1 cellular context compared by ENCODE assay signal in the genomic region with DNA sequence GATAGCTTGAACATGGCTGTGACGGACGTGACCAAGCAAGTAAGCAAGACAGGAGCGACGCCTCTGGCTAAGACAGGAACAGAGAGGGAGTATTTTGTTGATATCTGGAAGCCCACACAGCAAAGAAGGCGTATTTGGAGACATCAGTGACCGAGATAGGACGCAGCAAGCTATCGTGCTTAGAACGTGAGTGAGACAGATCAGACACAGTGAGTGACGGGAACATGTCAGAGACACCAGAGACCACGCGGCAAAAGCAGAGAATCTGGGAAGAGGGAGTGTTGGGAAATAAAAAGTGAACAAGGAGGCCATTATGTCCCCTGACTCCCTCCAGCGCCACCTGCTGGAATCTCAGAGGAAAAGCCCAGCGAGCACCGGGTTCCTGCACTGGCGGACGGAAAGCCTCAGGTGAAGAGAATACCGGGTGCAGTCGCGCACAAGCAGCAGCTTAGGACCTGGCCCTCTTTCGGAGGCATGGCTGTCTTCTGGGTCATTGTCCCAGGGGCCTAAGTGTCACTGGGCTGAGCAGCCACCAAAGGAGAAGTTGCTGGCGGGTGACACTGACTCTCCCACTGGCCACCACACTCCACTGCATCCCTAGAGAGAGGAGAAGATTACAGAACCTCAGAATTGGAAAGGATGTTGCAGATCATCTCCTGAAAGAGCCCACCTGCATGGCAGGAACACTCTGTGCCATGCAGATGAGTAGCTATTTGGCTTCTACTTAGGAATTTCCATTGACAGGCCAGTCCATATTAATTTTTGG.
TF ChIP-seq lines count a peak whose summit lies in the region.

No MANE protein-coding gene starts in this region.

TF ChIP-seq in HepG2, 621 proteins besides CTCF, POLR2A, EP300 and RAD21 (continued from another document and continues in another):
- TF ChIP-seq, protein P1, sequence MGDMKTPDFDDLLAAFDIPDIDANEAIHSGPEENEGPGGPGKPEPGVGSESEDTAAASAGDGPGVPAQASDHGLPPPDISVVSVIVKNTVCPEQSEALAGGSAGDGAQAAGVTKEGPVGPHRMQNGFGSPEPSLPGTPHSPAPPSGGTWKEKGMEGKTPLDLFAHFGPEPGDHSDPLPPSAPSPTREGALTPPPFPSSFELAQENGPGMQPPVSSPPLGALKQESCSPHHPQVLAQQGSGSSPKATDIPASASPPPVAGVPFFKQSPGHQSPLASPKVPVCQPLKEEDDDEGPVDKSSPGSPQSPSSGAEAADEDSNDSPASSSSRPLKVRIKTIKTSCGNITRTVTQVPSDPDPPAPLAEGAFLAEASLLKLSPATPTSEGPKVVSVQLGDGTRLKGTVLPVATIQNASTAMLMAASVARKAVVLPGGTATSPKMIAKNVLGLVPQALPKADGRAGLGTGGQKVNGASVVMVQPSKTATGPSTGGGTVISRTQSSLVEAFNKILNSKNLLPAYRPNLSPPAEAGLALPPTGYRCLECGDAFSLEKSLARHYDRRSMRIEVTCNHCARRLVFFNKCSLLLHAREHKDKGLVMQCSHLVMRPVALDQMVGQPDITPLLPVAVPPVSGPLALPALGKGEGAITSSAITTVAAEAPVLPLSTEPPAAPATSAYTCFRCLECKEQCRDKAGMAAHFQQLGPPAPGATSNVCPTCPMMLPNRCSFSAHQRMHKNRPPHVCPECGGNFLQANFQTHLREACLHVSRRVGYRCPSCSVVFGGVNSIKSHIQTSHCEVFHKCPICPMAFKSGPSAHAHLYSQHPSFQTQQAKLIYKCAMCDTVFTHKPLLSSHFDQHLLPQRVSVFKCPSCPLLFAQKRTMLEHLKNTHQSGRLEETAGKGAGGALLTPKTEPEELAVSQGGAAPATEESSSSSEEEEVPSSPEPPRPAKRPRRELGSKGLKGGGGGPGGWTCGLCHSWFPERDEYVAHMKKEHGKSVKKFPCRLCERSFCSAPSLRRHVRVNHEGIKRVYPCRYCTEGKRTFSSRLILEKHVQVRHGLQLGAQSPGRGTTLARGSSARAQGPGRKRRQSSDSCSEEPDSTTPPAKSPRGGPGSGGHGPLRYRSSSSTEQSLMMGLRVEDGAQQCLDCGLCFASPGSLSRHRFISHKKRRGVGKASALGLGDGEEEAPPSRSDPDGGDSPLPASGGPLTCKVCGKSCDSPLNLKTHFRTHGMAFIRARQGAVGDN (CRISPR knock-in tag; IDR thresholded peaks at IDR 0.05), result peak; percentile 26; the same call in 1 of the 2 replicates
- no peak for TF ChIP-seq JARID2 (CRISPR knock-in tag; IDR thresholded peaks at IDR 0.05; ENCODE audit: insufficient replicate concordance)
- TF ChIP-seq ZFY (CRISPR knock-in tag; IDR thresholded peaks at IDR 0.05), result no peak
- TF ChIP-seq RARG (CRISPR knock-in tag; IDR thresholded peaks at IDR 0.05; ENCODE audit: low read depth), result no peak
- TF ChIP-seq STAG1 (CRISPR knock-in tag; IDR thresholded peaks at IDR 0.05), result peak; percentile 35
- no peak for TF ChIP-seq ZNF841 (CRISPR knock-in tag; IDR thresholded peaks at IDR 0.05; ENCODE audit: borderline replicate concordance)
- TF ChIP-seq ZNF160 (CRISPR knock-in tag; IDR thresholded peaks at IDR 0.05), result no peak
- no peak for TF ChIP-seq HES4 (CRISPR knock-in tag; IDR thresholded peaks at IDR 0.05; ENCODE audit: borderline replicate concordance)
- no peak for TF ChIP-seq TOE1 (CRISPR knock-in tag; IDR thresholded peaks at IDR 0.05)
- TF ChIP-seq TBX2 (CRISPR knock-in tag; IDR thresholded peaks at IDR 0.05; ENCODE audit: borderline replicate concordance), result no peak
- no peak for TF ChIP-seq AGO2 (optimal IDR thresholded peaks at IDR 0.05; ENCODE audit: low read depth, low read length)
- TF ChIP-seq, protein P2, sequence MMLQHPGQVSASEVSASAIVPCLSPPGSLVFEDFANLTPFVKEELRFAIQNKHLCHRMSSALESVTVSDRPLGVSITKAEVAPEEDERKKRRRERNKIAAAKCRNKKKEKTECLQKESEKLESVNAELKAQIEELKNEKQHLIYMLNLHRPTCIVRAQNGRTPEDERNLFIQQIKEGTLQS (CRISPR knock-in tag; IDR thresholded peaks at IDR 0.05), result no peak
- TF ChIP-seq ZNF280D (CRISPR knock-in tag; IDR thresholded peaks at IDR 0.05), result peak; percentile 70; the same call in 1 of the 2 replicates
- TF ChIP-seq, protein P3, sequence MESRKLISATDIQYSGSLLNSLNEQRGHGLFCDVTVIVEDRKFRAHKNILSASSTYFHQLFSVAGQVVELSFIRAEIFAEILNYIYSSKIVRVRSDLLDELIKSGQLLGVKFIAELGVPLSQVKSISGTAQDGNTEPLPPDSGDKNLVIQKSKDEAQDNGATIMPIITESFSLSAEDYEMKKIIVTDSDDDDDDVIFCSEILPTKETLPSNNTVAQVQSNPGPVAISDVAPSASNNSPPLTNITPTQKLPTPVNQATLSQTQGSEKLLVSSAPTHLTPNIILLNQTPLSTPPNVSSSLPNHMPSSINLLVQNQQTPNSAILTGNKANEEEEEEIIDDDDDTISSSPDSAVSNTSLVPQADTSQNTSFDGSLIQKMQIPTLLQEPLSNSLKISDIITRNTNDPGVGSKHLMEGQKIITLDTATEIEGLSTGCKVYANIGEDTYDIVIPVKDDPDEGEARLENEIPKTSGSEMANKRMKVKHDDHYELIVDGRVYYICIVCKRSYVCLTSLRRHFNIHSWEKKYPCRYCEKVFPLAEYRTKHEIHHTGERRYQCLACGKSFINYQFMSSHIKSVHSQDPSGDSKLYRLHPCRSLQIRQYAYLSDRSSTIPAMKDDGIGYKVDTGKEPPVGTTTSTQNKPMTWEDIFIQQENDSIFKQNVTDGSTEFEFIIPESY (CRISPR knock-in tag; IDR thresholded peaks at IDR 0.05), result peak; percentile 44; the same call in 1 of the 2 replicates
- TF ChIP-seq ATF2 (CRISPR knock-in tag; IDR thresholded peaks at IDR 0.05), result no peak
- TF ChIP-seq ZNF629 (CRISPR knock-in tag; conservative IDR thresholded peaks at IDR 0.05), result no peak
- no peak for TF ChIP-seq REXO4 (CRISPR knock-in tag; IDR thresholded peaks at IDR 0.05; ENCODE audit: borderline replicate concordance)
- no peak for TF ChIP-seq ZNF383 (CRISPR knock-in tag; IDR thresholded peaks at IDR 0.05; ENCODE audit: borderline replicate concordance)
- TF ChIP-seq PITX1 (CRISPR knock-in tag; IDR thresholded peaks at IDR 0.05), result 0 out of 2 replicates have a peak, but pooled peaks have one; percentile 15
- TF ChIP-seq ZNF292 (CRISPR knock-in tag; IDR thresholded peaks at IDR 0.05; ENCODE audit: borderline replicate concordance, low read depth), result no peak
- TF ChIP-seq RERE (CRISPR knock-in tag; IDR thresholded peaks at IDR 0.05; ENCODE audit: low read depth), result no peak
- TF ChIP-seq ZNF205 (CRISPR knock-in tag; IDR thresholded peaks at IDR 0.05), result no peak
- TF ChIP-seq ZNF605 (CRISPR knock-in tag; IDR thresholded peaks at IDR 0.05), result peak; percentile 34; the same call in 1 of the 2 replicates
